ENCODE assay signal across 9 cellular contexts in the genomic region with DNA sequence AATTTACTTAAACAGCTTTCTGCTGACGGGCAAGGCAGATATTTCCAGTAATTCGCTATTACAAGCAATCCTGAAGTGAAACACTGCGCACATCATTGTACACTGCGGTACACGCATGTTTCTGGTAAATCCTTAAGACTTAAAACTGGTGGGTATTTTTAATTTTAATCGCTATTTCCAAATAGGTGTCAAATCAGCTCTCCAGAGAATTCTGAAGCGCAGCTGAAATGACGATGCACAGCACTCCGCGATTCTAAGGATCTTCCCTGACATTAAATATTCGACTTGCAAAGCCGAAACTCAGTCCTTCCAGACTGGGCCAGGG. TPM values are rescaled to one million over a fixed set of nuclear protein-coding genes. Genes with fewer than 3 reads are reported as not detected.
DNase-seq lines count a peak whose midpoint lies in the region; ATAC-seq and TF ChIP-seq lines count a peak whose summit lies in the region.
"Had no signal": no experiment of that assay in that cellular context is flagged by ENCODE, and none has a peak within 500 bp of the region (broad histone marks: within the 10 kb centered on the region; RNA-seq: fewer than 3 reads in every experiment).

No MANE protein-coding gene starts in this region.

- H3K36me3 Mint-ChIP-seq in T-cell, result peaks cover 19% of the 10 kb centered on the region
- peaks cover 6% of the 10 kb centered on the region for H3K36me3 Mint-ChIP-seq in glutamatergic neuron (ENCODE audit: unreplicated experiment)

- H3K4me1 Mint-ChIP-seq in T-cell, result peaks cover 35 to 37% (median 37%) of the 10 kb centered on the region in 3 donors
- peaks cover 13% of the 10 kb centered on the region for H3K4me1 Mint-ChIP-seq in glutamatergic neuron (ENCODE audit: low read depth, unreplicated experiment)

- no peaks in the 10 kb centered on the region for H3K27me3 Mint-ChIP-seq in T-cell
- peaks cover 4% of the 10 kb centered on the region for H3K27me3 Mint-ChIP-seq in glutamatergic neuron (ENCODE audit: unreplicated experiment)

- POLR2A ChIA-PET in T-cell (lab: Charles Lee), result interaction anchor here in 1 of 2 donors (0.8 kb wide), 1 partner anchor 22 kb away, joined by 8 read pairs; no protein-coding TSS in a partner anchor

- no peak for TF ChIP-seq CTCF in GM12875 (IDR thresholded peaks at IDR 0.05; ENCODE audit: borderline replicate concordance, insufficient read depth, low read depth, low read length)
- TF ChIP-seq CTCF in glutamatergic neuron (IDR thresholded peaks at IDR 0.05; ENCODE audit: partially characterized antibody, unreplicated experiment), result no peak

- CTCF ChIA-PET in T-cell (lab: Charles Lee), result interaction anchor here (0.8 to 1.7 kb wide), 5 partner anchors 11 to 89 kb away, joined by 3 to 6 read pairs (median 3); no protein-coding TSS in a partner anchor

- peak overlapping the region; percentile 92 for H3K4me3 ChIP-seq in GM12875 (ENCODE audit: low read depth, low read length)
- H3K4me3 ChIP-seq in skin epidermis, result peak overlapping the region; percentile 46 to 83 (median 63)

- DNase-seq in T-cell (peak in 2 of 34 experiments; percentile 5), glutamatergic neuron (no peak)
- DNase-seq in NK-92 treated with Interleukin-12 subunit alpha and Interleukin-12 subunit beta, amount 100 ng/mL, for 24 hours (lab: John Stamatoyannopoulos, UW), result no peak

- H3K27ac ChIP-seq in skin epidermis, result peak overlapping the region; percentile 39 to 98 (median 94)

- ATAC-seq in HG02642 (IDR thresholded peaks at IDR 0.05; ENCODE audit: poor library complexity, unreplicated experiment) (peak; percentile 12), T-cell (replicated peaks in 1 of 4) (peak; percentile 44 to 53 (median 50)), HG03196 (IDR thresholded peaks at IDR 0.05; ENCODE audit: unreplicated experiment) (no peak), HG03039 (IDR thresholded peaks at IDR 0.05; ENCODE audit: unreplicated experiment) (no peak)

- H3K4me3 Mint-ChIP-seq in T-cell (peak overlapping the region; percentile 94 to 97 (median 96)), glutamatergic neuron (ENCODE audit: unreplicated experiment) (peak overlapping the region; percentile 98)

- H3K27ac Mint-ChIP-seq in T-cell (peak overlapping the region; percentile 97), glutamatergic neuron (ENCODE audit: unreplicated experiment) (peak overlapping the region; percentile 76)

- H3K9me3 Mint-ChIP-seq in T-cell (no peaks in the 10 kb centered on the region), glutamatergic neuron (ENCODE audit: unreplicated experiment) (peaks cover 5% of the 10 kb centered on the region)

RNA-seq across cellular contexts. Expression of a gene that starts 0.3 kb away (rescaled TPM):
- 10 to 100 TPM in 4 of 5 donors, 1 to 10 TPM in 1; 9.9 to 22.8 (median 16.7) TPM for total RNA-seq in T-cell
- total RNA-seq in glutamatergic neuron (ENCODE audit: unreplicated experiment), result 19.3 TPM

RNA-seq across cellular contexts. Expression of a gene that starts 20.9 kb away (rescaled TPM):
- total RNA-seq in T-cell (not detected), glutamatergic neuron (ENCODE audit: unreplicated experiment) (1.4 TPM)
- total RNA-seq: T-helper 2 cell treated with Interferon-gamma antibody and Interleukin-4, amounts not matched to agents 100 ng/mL and 5 ng/mL, for 36 hours had no signal

RNA-seq across cellular contexts. Expression of a gene that starts 42.3 kb away (rescaled TPM):
- 10 to 100 TPM; 21.0 to 46.3 (median 31.7) TPM for total RNA-seq in T-cell
- total RNA-seq in glutamatergic neuron (ENCODE audit: unreplicated experiment), result 7.4 TPM

RNA-seq across cellular contexts. Expression of a gene that starts 42.4 kb away (rescaled TPM):
- total RNA-seq in T-cell, result 10 to 100 TPM in 3 of 5 donors, 1 to 10 TPM in 2; 7.9 to 17.1 (median 11.4) TPM
- total RNA-seq in glutamatergic neuron (ENCODE audit: unreplicated experiment), result 4.8 TPM

Comparison
In these comparisons a context has a peak if more than half of its experiments do, and no peak if none do; other contexts are left out.
1. ATAC-seq: peak in HG02642 (single experiment) and T-cell (4 of 4); none in HG03196 (single experiment) and HG03039 (single experiment).